ENCODE assay signal across 2 cellular contexts in genomic region chr2:206807624-206808023, GRCh38. TPM values are rescaled to one million over a fixed set of nuclear protein-coding genes. Genes with fewer than 3 reads are reported as not detected.
"Had no signal": no experiment of that assay in that cellular context is flagged by ENCODE, and none has a peak within 500 bp of the region (broad histone marks: within the 10 kb centered on the region; RNA-seq: fewer than 3 reads in every experiment).

No MANE protein-coding gene starts in this region.

RNA-seq across cellular contexts. Expression of gene MDH1B, which starts 42.5 kb away (rescaled TPM):
- total RNA-seq: natural killer cell, skeletal muscle tissue had no signal
